8 cellular contexts compared by ENCODE assay signal in genomic region chr16:58684354-58685083, GRCh38. TPM values are rescaled to one million over a fixed set of nuclear protein-coding genes. Genes with fewer than 3 reads are reported as not detected.
A peak's percentile ranks its signal among the peaks of the same experiment; 100 is the strongest.
DNase-seq lines count a peak whose midpoint lies in the region; ATAC-seq, FAIRE-seq and TF ChIP-seq lines count a peak whose summit lies in the region.

Gene SLC38A7 (minus strand): TSS chr16:58684770. CDS start chr16:58680126, 4,644 bp downstream.

- ATAC-seq in HG02588 (IDR thresholded peaks at IDR 0.05; ENCODE audit: unreplicated experiment) (peak; percentile 96), aorta (ENCODE audit: low FRiP score) (peak; percentile 90)

- DNase-seq in GM12892 (ENCODE audit: insufficient read length) (peak; percentile 92), NCI-H1092 (lab: John Stamatoyannopoulos, UW) (peak; percentile 79), T-helper 22 cell (ENCODE audit: low read depth) (peak; percentile 41), astrocyte of the cerebellum (ENCODE audit: low read depth) (peak; percentile 58), hepatocyte (ENCODE audit: low spot score) (peak; percentile 88), renal cortical epithelial cell (ENCODE audit: low read depth) (peak; percentile 66), aorta (peak; percentile 93 to 96)

- no peak for TF ChIP-seq CTCF in astrocyte of the cerebellum (IDR thresholded peaks at IDR 0.05; ENCODE audit: low read depth, low read length, missing control alignments)
- TF ChIP-seq CTCF in hepatocyte (IDR thresholded peaks at IDR 0.05; ENCODE audit: poor library complexity) = no peak

- intact Hi-C loops in aorta (cut with DNase I) = loop anchor here (5.0 kb wide), 1 partner anchor 48 kb away; the partner anchor contains the start of gene GOT2 (in 2 of the 2)

- H2AFZ ChIP-seq in hepatocyte = peak within 1 kb of the TSS; percentile 91

- H3K36me3 ChIP-seq in hepatocyte (replicated peaks; ENCODE audit: insufficient read depth, low read depth) (no peaks in the 10 kb centered on the region), aorta (ENCODE audit: control insufficient read depth in 1 of 2, insufficient read depth in 2 of 2, low read length in 1 of 2) (no peaks in the 10 kb centered on the region)

- H3K27ac ChIP-seq in hepatocyte (peak within 1 kb of the TSS; percentile 13), aorta (ENCODE audit: low read depth in 1 of 2, low read length in 2 of 2) (no peak within 1 kb of the TSS)

- in situ Hi-C loops in astrocyte of the cerebellum (cut with HindIII; ENCODE audit: low sequenced_read_pairs) = no loop called here

- no peaks in the 10 kb centered on the region for H3K27me3 ChIP-seq in hepatocyte
- no peaks in the 10 kb centered on the region for H3K27me3 ChIP-seq in aorta (ENCODE audit: control insufficient read depth in 1 of 2, insufficient read depth in 2 of 2, low read length in 1 of 2)

- peak; percentile 35; the same call in 1 of the 2 replicates for TF ChIP-seq POLR2A in GM12892 (IDR thresholded peaks at IDR 0.05; ENCODE audit: low read depth, low read length)

- no peaks in the 10 kb centered on the region for H3K9me2 ChIP-seq in hepatocyte (replicated peaks; ENCODE audit: insufficient read depth)

- H3K4me2 ChIP-seq in hepatocyte = peak within 1 kb of the TSS; percentile 94

- peaks cover 12% of the 10 kb centered on the region for H3K4me1 ChIP-seq in hepatocyte (ENCODE audit: insufficient read depth)
- H3K4me1 ChIP-seq in aorta (ENCODE audit: control insufficient read depth in 1 of 2, insufficient read depth in 2 of 2, low read length in 2 of 2) = no peaks in the 10 kb centered on the region

- WGBS in hepatocyte (ENCODE audit: low lambda C conversion rate, missing lambda C conversion rate) = 10% methylated on average over 36 of the region's 41 CpGs
- 5 to 6% methylated on average over 36 to 41 of the region's 41 CpGs for WGBS in aorta, 2 donors

- H3K9me3 ChIP-seq in hepatocyte (ENCODE audit: low read depth) (no peaks in the 10 kb centered on the region), aorta (ENCODE audit: control insufficient read depth, low read length) (no peaks in the 10 kb centered on the region)

- H4K20me1 ChIP-seq in hepatocyte (ENCODE audit: insufficient read depth, poor library complexity, severe bottlenecking) = no peaks in the 10 kb centered on the region

- H3K4me3 ChIP-seq in astrocyte of the cerebellum (ENCODE audit: low read depth, low read length) = peak within 1 kb of the TSS; percentile 91
- peak within 1 kb of the TSS; percentile 65 for H3K4me3 ChIP-seq in hepatocyte
- peak within 1 kb of the TSS; percentile 44 to 48 for H3K4me3 ChIP-seq in aorta (ENCODE audit: low read length in 2 of 2)

- H3K79me2 ChIP-seq in hepatocyte = peaks cover 21% of the 10 kb centered on the region

- peak; percentile 93 for FAIRE-seq in GM12892 (lab: Jason Lieb, UNC)

RNA-seq across cellular contexts. Expression of gene SLC38A7, which starts in this region (rescaled TPM):
- polyA plus RNA-seq in GM12892 (2012; ENCODE audit: missing spikeins) = 3.3 TPM
- total RNA-seq in hepatocyte (22.3 and 36.7 TPM in 2 replicates), renal cortical epithelial cell (17.7 and 35.7 TPM in 2 replicates), aorta (10 to 100 TPM; 11.2 to 22.9 TPM)
- polyA plus RNA-seq in hepatocyte (25.7 and 32.5 TPM in 2 replicates), aorta (1 to 10 TPM; 1.5 to 7.7 TPM)

Comparison
In these comparisons a context has a peak if more than half of its experiments do, and no peak if none do; other contexts are left out.
1. DNase-seq: peak in every context shown above with its lines; median percentile 94 in aorta; 92 in GM12892; 88 in hepatocyte; 79 in NCI-H1092; 66 in renal cortical epithelial cell; 58 in astrocyte of the cerebellum; 41 in T-helper 22 cell.